ENCODE assay signal across 17 cellular contexts in genomic region chr6:7241160-7241559, GRCh38.
A peak's percentile ranks its signal among the peaks of the same experiment; 100 is the strongest.
DNase-seq lines count a peak whose midpoint lies in the region; ATAC-seq and TF ChIP-seq lines count a peak whose summit lies in the region.
"Had no signal": no experiment of that assay in that cellular context is flagged by ENCODE, and none has a peak within 500 bp of the region (broad histone marks: within the 10 kb centered on the region; RNA-seq: fewer than 3 reads in every experiment).

No MANE protein-coding gene starts in this region.

- TF ChIP-seq EP300 in stomach (IDR thresholded peaks at IDR 0.05) = no peak

- H3K4me3 Mint-ChIP-seq in IgD-negative memory B cell = peak overlapping the region in 1 of 4 donors; percentile 43
- peak overlapping the region; percentile 6 for H3K4me3 Mint-ChIP-seq in central memory CD8-positive, alpha-beta T cell
- H3K4me3 Mint-ChIP-seq: activated CD4-positive, alpha-beta memory T cell treated with anti-CD3 and anti-CD28 coated beads for 36 hours; CD4-positive, alpha-beta memory T cell had no signal

- no peaks in the 10 kb centered on the region for H3K36me3 Mint-ChIP-seq in IgD-negative memory B cell
- H3K36me3 Mint-ChIP-seq in central memory CD8-positive, alpha-beta T cell (ENCODE audit: insufficient read depth) = peaks cover 19% of the 10 kb centered on the region

- H3K4me3 ChIP-seq in mucosa of rectum (ENCODE audit: low read length in 2 of 2) (no peak overlapping the region), stomach (no peak overlapping the region)
- H3K4me3 ChIP-seq: adrenal gland, thoracic aorta had no signal

- no peaks in the 10 kb centered on the region for H3K27me3 Mint-ChIP-seq in IgD-negative memory B cell
- no peaks in the 10 kb centered on the region for H3K27me3 Mint-ChIP-seq in central memory CD8-positive, alpha-beta T cell
- H3K27me3 Mint-ChIP-seq: activated CD4-positive, alpha-beta memory T cell treated with anti-CD3 and anti-CD28 coated beads for 36 hours; CD4-positive, alpha-beta memory T cell had no signal

- peak overlapping the region in 1 of 2 donors; percentile 56 for H3K9ac ChIP-seq in mucosa of rectum (ENCODE audit: low read depth in 1 of 2, low read length in 2 of 2)

- TF ChIP-seq POLR2A in stomach (IDR thresholded peaks at IDR 0.05) (no peak), GM18505 (IDR thresholded peaks at IDR 0.05; ENCODE audit: borderline replicate concordance, extremely low read depth, insufficient read depth, insufficient read length) (no peak)

- H3K4me1 Mint-ChIP-seq in IgD-negative memory B cell = peaks cover 24 to 34% (median 26%) of the 10 kb centered on the region in 3 donors
- H3K4me1 Mint-ChIP-seq in central memory CD8-positive, alpha-beta T cell = peaks cover 7% of the 10 kb centered on the region

- H3K27ac ChIP-seq in mucosa of rectum (ENCODE audit: low read depth in 2 of 2, low read length in 2 of 2) = peak overlapping the region; percentile 79 to 81
- peak overlapping the region; percentile 76 to 89 (median 81) for H3K27ac ChIP-seq in stomach
- H3K27ac ChIP-seq: thoracic aorta had no signal

- no peak for TF ChIP-seq CTCF in stomach (IDR thresholded peaks at IDR 0.05)

- WGBS in stomach, 5 donors = 37 to 57% (median 50%) methylated on average over 10 of the region's 10 CpGs

- intact Hi-C loops in stomach (cut with DNase I; ENCODE audit: low total_unique reads) = loop anchor here (5.0 kb wide), 1 partner anchor 559 kb away; no protein-coding TSS in a partner anchor
- intact Hi-C loops in head of caudate nucleus (cut with DNase I) = loop anchor here (5.0 to 10.0 kb wide), 2 partner anchors 516 to 564 kb away; no protein-coding TSS in a partner anchor

- H3K4me1 ChIP-seq in mucosa of rectum (ENCODE audit: control insufficient read depth in 2 of 2, insufficient read depth in 2 of 2, low read length in 2 of 2) = peaks cover 22 to 24% of the 10 kb centered on the region in 2 donors
- peaks cover 45 to 73% (median 60%) of the 10 kb centered on the region in 4 donors for H3K4me1 ChIP-seq in stomach

- DNase-seq in central memory CD8-positive, alpha-beta T cell (ENCODE audit: low spot score in 2 of 2) = no peak
- DNase-seq in stomach = peak; percentile 66
- DNase-seq in head of caudate nucleus = no peak
- no peak for DNase-seq in NCI-H2029 (lab: John Stamatoyannopoulos, UW)
- DNase-seq in stimulated activated naive CD4-positive, alpha-beta T cell (lab: John Stamatoyannopoulos, UW) = no peak
- DNase-seq: activated CD4-positive, alpha-beta memory T cell treated with anti-CD3 and anti-CD28 coated beads for 36 hours; activated T-cell treated with anti-CD3 and anti-CD28 coated beads, Interleukin-2, amount 50 U/mL, for 48 hours; adrenal gland; CD4-positive, alpha-beta memory T cell; EL; NCI-H187 treated with DMSO at 0.1 percent for 48 hours; NCI-H510A; OCI-M1 had no signal

- H3K9me3 ChIP-seq in mucosa of rectum (ENCODE audit: control insufficient read depth in 2 of 2, low read length in 2 of 2) = no peaks in the 10 kb centered on the region
- H3K9me3 ChIP-seq in stomach = no peaks in the 10 kb centered on the region
- H3K9me3 ChIP-seq: adrenal gland, thoracic aorta had no signal

- H3K9me3 Mint-ChIP-seq in IgD-negative memory B cell = no peaks in the 10 kb centered on the region
- no peaks in the 10 kb centered on the region for H3K9me3 Mint-ChIP-seq in central memory CD8-positive, alpha-beta T cell
- H3K9me3 Mint-ChIP-seq: activated CD4-positive, alpha-beta memory T cell treated with anti-CD3 and anti-CD28 coated beads for 36 hours had no signal

- no peak for ATAC-seq in central memory CD8-positive, alpha-beta T cell (replicated peaks; ENCODE audit: extremely low read depth, poor library complexity, severe bottlenecking)
- no peak for ATAC-seq in GM18505 (IDR thresholded peaks at IDR 0.05; ENCODE audit: unreplicated experiment)

- peak overlapping the region in 2 of 3 donors; percentile 12 to 65 for H3K27ac Mint-ChIP-seq in IgD-negative memory B cell
- no peak overlapping the region for H3K27ac Mint-ChIP-seq in central memory CD8-positive, alpha-beta T cell (ENCODE audit: low read depth)
- H3K27ac Mint-ChIP-seq: activated CD4-positive, alpha-beta memory T cell treated with anti-CD3 and anti-CD28 coated beads for 36 hours had no signal

- no peaks in the 10 kb centered on the region for H3K27me3 ChIP-seq in mucosa of rectum (ENCODE audit: control insufficient read depth in 2 of 2, insufficient read depth in 2 of 2, low read length in 2 of 2)
- no peaks in the 10 kb centered on the region for H3K27me3 ChIP-seq in stomach
- H3K27me3 ChIP-seq: adrenal gland had no signal

- H3K36me3 ChIP-seq in mucosa of rectum (ENCODE audit: control insufficient read depth in 2 of 2, insufficient read depth in 2 of 2, low read length in 2 of 2) (peaks cover 20 to 43% of the 10 kb centered on the region in 2 donors), stomach (peaks cover 14 to 45% (median 33%) of the 10 kb centered on the region in 4 donors)
